ENCODE assay signal across 18 cellular contexts in the genomic region with DNA sequence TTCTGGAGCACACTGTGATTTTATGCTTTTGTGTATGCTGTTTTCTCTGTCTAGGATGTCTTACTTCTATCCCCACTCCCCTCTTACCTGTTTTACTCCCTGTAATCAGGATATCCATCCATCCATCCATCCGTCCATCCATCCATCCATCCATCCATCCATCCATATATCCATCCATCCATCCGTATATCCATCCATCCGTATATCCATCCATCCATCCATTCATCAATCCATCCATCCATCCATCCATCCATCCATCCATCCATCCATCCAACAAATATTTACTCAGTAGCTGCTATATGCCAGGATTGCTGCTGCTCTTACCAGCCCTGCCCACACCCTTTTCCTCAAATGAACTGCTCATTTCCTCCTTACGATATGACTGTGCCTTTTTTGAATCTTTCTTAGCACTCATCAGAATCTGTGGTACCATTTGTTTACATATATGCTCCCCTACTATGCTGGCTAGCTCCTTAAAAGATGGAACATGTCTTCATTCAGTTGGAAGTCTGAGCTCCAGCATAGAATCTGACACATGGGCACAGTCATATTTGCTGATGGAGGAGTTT.
"Had no signal": no experiment of that assay in that cellular context is flagged by ENCODE, and none has a peak within 500 bp of the region (broad histone marks: within the 10 kb centered on the region; RNA-seq: fewer than 3 reads in every experiment).

No MANE protein-coding gene starts in this region.

- H3K36me3 ChIP-seq: neutrophil had no signal

- H3K27me3 ChIP-seq: gastrocnemius medialis, heart left ventricle, neutrophil, suprapubic skin, upper lobe of left lung had no signal

- DNase-seq: activated CD4-positive, alpha-beta T cell treated with anti-CD3 and anti-CD28 coated beads for 48 hours; activated effector memory CD4-positive, alpha-beta T cell treated with Interleukin-2 at 50 U/mL for 16 hours; activated naive CD4-positive, alpha-beta T cell treated with anti-CD3 and anti-CD28 coated beads, Interleukin-2, amount 50 U/mL, for 16 hours; effector memory CD4-positive, alpha-beta T cell; gastrocnemius medialis; heart left ventricle; immature natural killer cell; mesenchymal stem cell; natural killer cell; stimulated activated CD4-positive, alpha-beta T cell treated with anti-CD3 and anti-CD28 coated beads, Interleukin-4, amount 100 ng/mL, for 1 hour; stimulated activated naive CD4-positive, alpha-beta T cell; upper lobe of left lung; WERI-Rb-1 had no signal

- H3K79me2 ChIP-seq: parathyroid adenoma had no signal

- ATAC-seq: gastrocnemius medialis, heart left ventricle, natural killer cell had no signal

- H3K9ac ChIP-seq: parathyroid adenoma had no signal

- H3K4me3 ChIP-seq: gastrocnemius medialis, heart left ventricle, suprapubic skin, upper lobe of left lung had no signal

- H2AFZ ChIP-seq: parathyroid adenoma had no signal

- H3K9me3 ChIP-seq: gastrocnemius medialis, heart left ventricle, neutrophil, suprapubic skin, upper lobe of left lung had no signal

- H3K4me1 ChIP-seq: parathyroid adenoma, suprapubic skin had no signal

- H3K27ac ChIP-seq: heart left ventricle, neutrophil, parathyroid adenoma, suprapubic skin, upper lobe of left lung, WERI-Rb-1 had no signal

- FAIRE-seq: astrocyte, bronchial epithelial cell had no signal
